8 cellular contexts compared by ENCODE assay signal in the genomic region with DNA sequence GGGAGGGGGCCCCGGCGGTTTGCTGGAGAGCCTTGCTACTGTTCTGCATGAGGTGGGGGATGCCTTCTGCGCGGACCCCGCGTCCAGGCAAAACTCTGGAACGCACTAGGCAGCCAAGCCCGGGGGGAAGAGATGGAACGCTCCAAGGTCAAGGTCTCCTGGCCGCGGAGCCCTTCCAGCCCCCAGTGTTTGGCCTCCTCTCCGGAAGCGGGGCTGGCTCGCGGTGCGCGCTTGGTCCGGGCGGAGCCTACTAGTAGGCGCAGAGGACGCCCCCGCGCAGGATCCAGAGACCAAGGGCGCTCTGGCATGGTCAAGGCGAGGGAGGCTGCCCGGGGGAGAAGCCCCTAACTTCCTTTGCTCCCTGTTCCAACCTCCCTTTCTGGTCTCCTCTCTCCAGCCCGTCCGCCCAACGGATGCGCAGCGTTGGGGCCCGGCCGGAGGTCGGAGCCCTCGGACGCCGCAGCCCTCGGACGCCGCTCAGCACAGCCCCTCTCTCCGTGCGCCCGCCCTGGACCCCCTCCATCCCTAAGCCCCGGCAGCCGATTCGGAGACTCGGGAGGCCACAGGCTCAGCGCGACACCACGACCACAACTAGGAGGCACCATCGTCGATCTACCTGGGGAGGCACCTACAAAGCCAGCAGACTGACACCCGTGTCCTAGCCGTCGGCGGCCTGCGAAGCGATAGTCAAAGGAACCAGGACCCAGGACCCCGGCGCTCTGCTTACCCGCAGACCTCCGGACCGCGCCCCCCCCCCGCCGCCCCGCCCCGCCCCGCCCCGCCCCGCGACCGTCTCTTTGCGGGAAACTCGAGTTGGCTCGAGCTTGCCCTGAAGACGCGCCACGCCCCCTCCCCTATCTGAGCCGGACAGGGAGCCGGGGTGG.
DNase-seq lines count a peak whose midpoint lies in the region; ATAC-seq lines count a peak whose summit lies in the region.

No MANE protein-coding gene starts in this region.

- peak overlapping the region; percentile 8 for H3K4me3 ChIP-seq in mucosa of stomach (ENCODE audit: low read length)

- H3K4me1 ChIP-seq in mucosa of stomach (ENCODE audit: control insufficient read depth, insufficient read depth, low read length) = peaks cover 28% of the 10 kb centered on the region

- H3K27me3 ChIP-seq in mucosa of stomach (ENCODE audit: control insufficient read depth, insufficient read depth, low read length) = peaks cover 57% of the 10 kb centered on the region

- H3K9ac ChIP-seq in mucosa of stomach (ENCODE audit: low read length) = no peak overlapping the region

- DNase-seq in AG20443 (ENCODE audit: low spot score) (peak; percentile 25), NCI-H345 treated with DMSO at 0.1 percent for 48 hours (lab: John Stamatoyannopoulos, UW; ENCODE audit: unreplicated experiment) (peak; percentile 47), ecto neural progenitor cell (ENCODE audit: low spot score) (peak; percentile 55), retina (no peak), DMS153 treated with DMSO at 0.1 percent for 48 hours (lab: John Stamatoyannopoulos, UW; ENCODE audit: unreplicated experiment) (no peak)
- DNase-seq in activated effector memory CD4-positive, alpha-beta T cell treated with Interleukin-2 at 50 U/mL for 16 hours = no peak

- H3K36me3 ChIP-seq in mucosa of stomach (ENCODE audit: control insufficient read depth, insufficient read depth, low read length) = no peaks in the 10 kb centered on the region

- peak; percentile 27 for ATAC-seq in GM19351 (IDR thresholded peaks at IDR 0.05; ENCODE audit: unreplicated experiment)

- no peaks in the 10 kb centered on the region for H3K9me3 ChIP-seq in mucosa of stomach (ENCODE audit: control insufficient read depth, low read length)

Comparison
In these comparisons a context has a peak if more than half of its experiments do, and no peak if none do; other contexts are left out.
1. DNase-seq: peak in AG20443 (single experiment), NCI-H345 treated with DMSO at 0.1 percent for 48 hours (single experiment) and ecto neural progenitor cell (single experiment); none in retina (single experiment), DMS153 treated with DMSO at 0.1 percent for 48 hours (single experiment) and activated effector memory CD4-positive, alpha-beta T cell treated with Interleukin-2 at 50 U/mL for 16 hours (single experiment).